5 cellular contexts compared by ENCODE assay signal in genomic region chr10:38450372-38451057, GRCh38.
DNase-seq lines count a peak whose midpoint lies in the region; ATAC-seq, FAIRE-seq and TF ChIP-seq lines count a peak whose summit lies in the region.
"Not testable (repeated sequence)": the region's sequence is repeated elsewhere in the genome, so short reads cannot be mapped to it uniquely, and the experiment has no call there.

No MANE protein-coding gene starts in this region.

- in situ Hi-C loops in GM13977 (cut with MboI; ENCODE audit: low pct_unique_long_range_greater_than_20kb, low sequenced_read_pairs, unreplicated experiment); K562 (cut with MboI); HepG2 (cut with HindIII; ENCODE audit: extremely low pct_ligation_motif_present, low pct_unique_long_range_greater_than_20kb): not testable (repeated sequence)

- not testable (repeated sequence) for TF ChIP-seq POLR2A in K562 (conservative IDR thresholded peaks at IDR 0.05); HepG2 (IDR thresholded peaks at IDR 0.05; ENCODE audit: insufficient read depth in 1 of 2, low read depth in 2 of 2, low read length in 2 of 2)

- not testable (repeated sequence) for H3K79me2 ChIP-seq in K562 (ENCODE audit: control insufficient read depth, insufficient read depth, low read length); HepG2 (ENCODE audit: insufficient read depth, low read length)

- H3K9ac ChIP-seq in K562 (ENCODE audit: insufficient read depth in 1 of 2, low read depth in 2 of 2, low read length in 2 of 2); HepG2 (ENCODE audit: insufficient read depth, low read depth, low read length): not testable (repeated sequence)

- not testable (repeated sequence) for H3K4me3 ChIP-seq in H7 (ENCODE audit: insufficient read depth, low read depth, low read length); K562; HepG2 (replicated peaks in 1 of 3; ENCODE audit: insufficient read depth in 1 of 3, low read depth in 2 of 3, low read length in 3 of 3)

- H3K36me3 ChIP-seq in H7 (replicated peaks; ENCODE audit: control insufficient read depth, insufficient read depth, low read length); K562 (ENCODE audit: control insufficient read depth, insufficient read depth, low read length); HepG2 (replicated peaks in 1 of 2; ENCODE audit: control insufficient read depth in 1 of 2, insufficient read depth in 2 of 2, low read length in 2 of 2): not testable (repeated sequence)

- not testable (repeated sequence) for H3K9me1 ChIP-seq in K562 (ENCODE audit: control insufficient read depth, insufficient read depth, low read length)

- CTCF ChIA-PET in GM10248 (lab: Yijun Ruan, JAX); K562 (lab: Yijun Ruan, JAX; ENCODE audit: low intra/inter-chr PET ratio); HepG2 (lab: Yijun Ruan, JAX; ENCODE audit: low intra/inter-chr PET ratio, low total read pairs): not testable (repeated sequence)

- intact Hi-C loops in K562 (cut with micrococcal nuclease); HepG2 (cut with micrococcal nuclease; ENCODE audit: unreplicated experiment): not testable (repeated sequence)

- H3K27me3 ChIP-seq in H7 (ENCODE audit: control insufficient read depth, insufficient read depth, low read length); K562 (ENCODE audit: control insufficient read depth in 2 of 2, insufficient read depth in 2 of 2, low read length in 2 of 2); HepG2 (ENCODE audit: control insufficient read depth in 1 of 2, insufficient read depth in 2 of 2, low read length in 2 of 2): not testable (repeated sequence)

- TF ChIP-seq CTCF in GM10248 (IDR thresholded peaks at IDR 0.05; ENCODE audit: control extremely low read depth, extremely low read depth, low read depth, missing control alignments); GM13977 (IDR thresholded peaks at IDR 0.05; ENCODE audit: extremely low read depth, insufficient read depth, missing control alignments); K562 (IDR thresholded peaks at IDR 0.05 in 2 of 3, conservative IDR thresholded peaks at IDR 0.05 in 1 of 3; ENCODE audit: insufficient read depth in 2 of 3, low read depth in 1 of 3, low read length in 3 of 3); HepG2 (CRISPR knock-in tag; IDR thresholded peaks at IDR 0.05): not testable (repeated sequence)

- H3K4me1 ChIP-seq in K562 (replicated peaks in 1 of 2; ENCODE audit: control insufficient read depth in 2 of 2, insufficient read depth in 2 of 2, low read length in 2 of 2); HepG2 (ENCODE audit: insufficient read depth, low read length): not testable (repeated sequence)

- H3K9me3 ChIP-seq in K562 (replicated peaks; ENCODE audit: control insufficient read depth, insufficient read depth, low read depth, low read length); HepG2 (ENCODE audit: low read length): not testable (repeated sequence)

- not testable (repeated sequence) for ATAC-seq in K562, HepG2

- TF ChIP-seq RAD21 in K562 (CRISPR knock-in tag; conservative IDR thresholded peaks at IDR 0.05 in 1 of 2, IDR thresholded peaks at IDR 0.05 in 1 of 2); HepG2 (CRISPR knock-in tag; IDR thresholded peaks at IDR 0.05): not testable (repeated sequence)

- WGBS in K562 (ENCODE audit: insufficient coverage, low coverage, missing lambda C conversion rate): 96% methylated on average over 16 of the region's 32 CpGs
- WGBS in HepG2 (ENCODE audit: low lambda C conversion rate): 92% methylated on average over 11 of the region's 32 CpGs

- not testable (repeated sequence) for H4K20me1 ChIP-seq in K562 (replicated peaks; ENCODE audit: control insufficient read depth, insufficient read depth, low read length); HepG2 (ENCODE audit: insufficient read depth, low read length)

- not testable (repeated sequence) for FAIRE-seq in K562 (lab: Jason Lieb, UNC); HepG2 (lab: Jason Lieb, UNC)

- not testable (repeated sequence) for H2AFZ ChIP-seq in K562 (ENCODE audit: low read depth, low read length); HepG2 (ENCODE audit: low read length)

- POLR2A ChIA-PET in GM10248 (lab: Yijun Ruan, JAX); K562 (lab: Yijun Ruan, JAX); HepG2 (lab: Yijun Ruan, JAX): not testable (repeated sequence)

- not testable (repeated sequence) for TF ChIP-seq EP300 in K562 (IDR thresholded peaks at IDR 0.05; ENCODE audit: low read length); HepG2 (IDR thresholded peaks at IDR 0.05; ENCODE audit: low read depth in 2 of 2, low read length in 2 of 2); HepG2 (CRISPR knock-in tag; IDR thresholded peaks at IDR 0.05; ENCODE audit: borderline replicate concordance)

- not testable (repeated sequence) for H3K4me2 ChIP-seq in K562 (ENCODE audit: insufficient read depth, low read length); HepG2 (ENCODE audit: low read depth, low read length)

- DNase-seq in GM10248 (ENCODE audit: extremely low spot score): peak; percentile 2
- DNase-seq in GM13977 (ENCODE audit: low spot score): peak; percentile 1
- DNase-seq in H7: peak; percentile 1
- DNase-seq in K562 (ENCODE audit: extremely low read depth in 1 of 4, low spot score in 3 of 4); HepG2 (ENCODE audit: low spot score): not testable (repeated sequence)

- not testable (repeated sequence) for BruUV-seq in K562 (replicated peaks; lab: Mats Ljungman, UMichigan); HepG2 (replicated peaks; lab: Mats Ljungman, UMichigan)

- H3K27ac ChIP-seq in K562 (ENCODE audit: extremely low read depth, low read depth, low read length); HepG2 (ENCODE audit: extremely low read length, insufficient read depth, low read length): not testable (repeated sequence)

TF ChIP-seq in K562, 482 proteins besides CTCF, POLR2A, EP300 and RAD21:
- TF ChIP-seq POLR2G (IDR thresholded peaks at IDR 0.05; ENCODE audit: low read depth, low read length): 0 out of 2 replicates have a peak, but pooled peaks have one; percentile 26
TF ChIP-seq in K562: peak in this region for 1; not testable (repeated sequence) for 481.

TF ChIP-seq in HepG2, 621 proteins besides CTCF, POLR2A, EP300 and RAD21:
- TF ChIP-seq ZNF18 (CRISPR knock-in tag; IDR thresholded peaks at IDR 0.05; ENCODE audit: insufficient replicate concordance) (peak; percentile 16), PATZ1 (CRISPR knock-in tag; IDR thresholded peaks at IDR 0.05) (peak; percentile 4; the same call in 1 of the 2 replicates)
TF ChIP-seq in HepG2: peak in this region for 2; not testable (repeated sequence) for 619.
